11 cellular contexts compared by ENCODE assay signal in genomic region chr5:100517301-100517974, GRCh38. TPM values are rescaled to one million over a fixed set of nuclear protein-coding genes. Genes with fewer than 3 reads are reported as not detected.
A peak's percentile ranks its signal among the peaks of the same experiment; 100 is the strongest.
DNase-seq lines count a peak whose midpoint lies in the region; ATAC-seq and TF ChIP-seq lines count a peak whose summit lies in the region.
"Had no signal": no experiment of that assay in that cellular context is flagged by ENCODE, and none has a peak within 500 bp of the region (broad histone marks: within the 10 kb centered on the region; RNA-seq: fewer than 3 reads in every experiment).

No MANE protein-coding gene starts in this region.

- H3K36me3 Mint-ChIP-seq in activated naive CD4-positive, alpha-beta T cell treated with anti-CD3 and anti-CD28 coated beads, Interleukin-2, amount 50 U/mL, for 72 hours: peaks cover 0 to 24% of the 10 kb centered on the region in 2 donors

- H3K4me2 ChIP-seq in OCI-LY1 (ENCODE audit: low read length) (peak overlapping the region; percentile 12; the same call in 1 of the 2 replicates), mesendoderm (ENCODE audit: low read length) (no peak overlapping the region)
- H3K4me2 ChIP-seq: SK-N-SH had no signal

- no peak overlapping the region for H4K8ac ChIP-seq in mesendoderm (ENCODE audit: low read depth, low read length)

- TF ChIP-seq POLR2A in spleen (IDR thresholded peaks at IDR 0.05): no peak

- no peak overlapping the region for H3K18ac ChIP-seq in mesendoderm (ENCODE audit: low read length)

- H3K79me2 ChIP-seq in OCI-LY1 (ENCODE audit: insufficient read depth, low read length) (no peaks in the 10 kb centered on the region), mesendoderm (ENCODE audit: control insufficient read depth, insufficient read depth, low read length) (no peaks in the 10 kb centered on the region)

- no peak overlapping the region for H3K4me3 ChIP-seq in OCI-LY1 (ENCODE audit: low read depth, low read length, poor library complexity, severe bottlenecking)
- H3K4me3 ChIP-seq in mesendoderm (ENCODE audit: low read length): no peak overlapping the region
- H3K4me3 ChIP-seq in spleen: no peak overlapping the region

- H4K5ac ChIP-seq in mesendoderm (ENCODE audit: low read length): no peak overlapping the region

- no peak overlapping the region for H2BK5ac ChIP-seq in mesendoderm (ENCODE audit: low read length)

- H3K4ac ChIP-seq in mesendoderm (ENCODE audit: low read depth, low read length): no peak overlapping the region

- H2BK120ac ChIP-seq in mesendoderm (ENCODE audit: low read depth, low read length): no peak overlapping the region

- H3K27ac Mint-ChIP-seq in activated naive CD4-positive, alpha-beta T cell treated with anti-CD3 and anti-CD28 coated beads, Interleukin-2, amount 50 U/mL, for 72 hours: no peak overlapping the region

- no peak overlapping the region for H2AK5ac ChIP-seq in mesendoderm (ENCODE audit: low read length)

- H3K27me3 ChIP-seq in OCI-LY1 (ENCODE audit: insufficient read depth, low read length) (no peaks in the 10 kb centered on the region), mesendoderm (ENCODE audit: insufficient read depth, low read length, poor library complexity) (no peaks in the 10 kb centered on the region), spleen (replicated peaks in 1 of 7) (no peaks in the 10 kb centered on the region)

- no peak overlapping the region for H3K23ac ChIP-seq in mesendoderm (ENCODE audit: low read length)

- no peak overlapping the region for H2AFZ ChIP-seq in OCI-LY1 (ENCODE audit: low read length)

- no peaks in the 10 kb centered on the region for H3F3A ChIP-seq in OCI-LY1 (ENCODE audit: insufficient read depth, low read length)

- no peaks in the 10 kb centered on the region for H3K9me2 ChIP-seq in OCI-LY1 (ENCODE audit: low read depth, low read length)
- H3K9me2 ChIP-seq: SK-N-SH had no signal

- H3K36me3 ChIP-seq in OCI-LY1 (ENCODE audit: insufficient read depth, low read length): no peaks in the 10 kb centered on the region
- no peaks in the 10 kb centered on the region for H3K36me3 ChIP-seq in mesendoderm (ENCODE audit: control insufficient read depth, insufficient read depth, low read length)
- no peaks in the 10 kb centered on the region for H3K36me3 ChIP-seq in spleen

- H4K20me1 ChIP-seq in OCI-LY1 (ENCODE audit: insufficient read depth, low read length): no peaks in the 10 kb centered on the region

- no CpG with 5 or more reads among the region's 5 CpGs for WGBS in mesendoderm (ENCODE audit: extremely low coverage, insufficient coverage, low lambda C conversion rate)
- 70 to 87% (median 81%) methylated on average over 3 to 5 of the region's 5 CpGs for WGBS in spleen, 5 donors

- DNase-seq in NCI-H1436 treated with DMSO at 0.1 percent for 48 hours (lab: John Stamatoyannopoulos, UW) (peak; percentile 98), mesendoderm (peak; percentile 15), spleen (no peak)
- DNase-seq in activated naive CD4-positive, alpha-beta T cell treated with anti-CD3 and anti-CD28 coated beads, Interleukin-2, amount 50 U/mL, for 72 hours (ENCODE audit: low spot score in 2 of 2): no peak
- DNase-seq: activated CD4-positive, alpha-beta T cell treated with anti-CD3 and anti-CD28 coated beads, Interleukin-2, amount 50 U/mL, for 4 hours; effector memory CD4-positive, alpha-beta T cell; SK-N-SH had no signal

- intact Hi-C loops in spleen (cut with DNase I; ENCODE audit: low total_unique reads): no loop called here

- H3K4me1 ChIP-seq in OCI-LY1 (ENCODE audit: insufficient read depth, low read length, severe bottlenecking) (peaks cover 20% of the 10 kb centered on the region), mesendoderm (ENCODE audit: control insufficient read depth, low read depth, low read length) (no peaks in the 10 kb centered on the region), spleen (no peaks in the 10 kb centered on the region)

- ATAC-seq in GM19324 (IDR thresholded peaks at IDR 0.05; ENCODE audit: low FRiP score, unreplicated experiment) (peak; percentile 45), GM19035 (IDR thresholded peaks at IDR 0.05; ENCODE audit: unreplicated experiment) (no peak), HG03378 (IDR thresholded peaks at IDR 0.05; ENCODE audit: unreplicated experiment) (no peak)
- ATAC-seq in activated naive CD4-positive, alpha-beta T cell treated with anti-CD3 and anti-CD28 coated beads, Interleukin-2, amount 50 U/mL, for 72 hours: no peak

- H3K56ac ChIP-seq in mesendoderm (ENCODE audit: low read length): no peak overlapping the region

- H3K9me3 ChIP-seq in OCI-LY1 (ENCODE audit: low read length) (peaks cover 3% of the 10 kb centered on the region; the same call in 1 of the 2 replicates), spleen (peaks cover 0 to 51% (median 29%) of the 10 kb centered on the region in 8 donors)

- H2BK15ac ChIP-seq in mesendoderm (replicated peaks; ENCODE audit: low read depth): no peak overlapping the region

- H3K9ac ChIP-seq in OCI-LY1 (ENCODE audit: low read length): no peak overlapping the region
- no peak overlapping the region for H3K9ac ChIP-seq in mesendoderm (ENCODE audit: low read length)
- H3K9ac ChIP-seq: SK-N-SH had no signal

- no peaks in the 10 kb centered on the region for H3K79me1 ChIP-seq in mesendoderm (ENCODE audit: low read length)

- H3K27ac ChIP-seq in OCI-LY1 (ENCODE audit: low read depth, low read length, poor library complexity, severe bottlenecking): peak overlapping the region; percentile 71
- no peak overlapping the region for H3K27ac ChIP-seq in mesendoderm (ENCODE audit: low read depth, low read length)
- no peak overlapping the region for H3K27ac ChIP-seq in spleen

- peaks cover 10 to 17% of the 10 kb centered on the region in 2 donors for H3K9me3 Mint-ChIP-seq in activated naive CD4-positive, alpha-beta T cell treated with anti-CD3 and anti-CD28 coated beads, Interleukin-2, amount 50 U/mL, for 72 hours

- TF ChIP-seq CTCF in OCI-LY1 (IDR thresholded peaks at IDR 0.05; ENCODE audit: low read length): peak; percentile 9; the same call in 1 of the 2 replicates
- TF ChIP-seq CTCF in spleen (IDR thresholded peaks at IDR 0.05 in 8 of 11, conservative IDR thresholded peaks at IDR 0.05 in 3 of 11): no peak

RNA-seq across cellular contexts. Expression of gene FAM174A, which starts 17.7 kb away (rescaled TPM):
- 5.2 TPM for polyA plus RNA-seq in mesendoderm (2013, experiment 1 of 2)
- 4.8 TPM for polyA plus RNA-seq in mesendoderm (2013, experiment 2 of 2)
- 10 to 100 TPM in 6 of 7 donors, 1 to 10 TPM in 1; 9.5 to 26.7 (median 13.6) TPM for total RNA-seq in spleen
- 1 to 10 TPM; 5.4 to 9.5 (median 6.9) TPM for polyA plus RNA-seq in spleen
- 1 to 10 TPM; 3.9 to 6.1 TPM for total RNA-seq in activated naive CD4-positive, alpha-beta T cell treated with anti-CD3 and anti-CD28 coated beads, Interleukin-2, amount 50 U/mL, for 72 hours

Comparison
In these comparisons a context has a peak if more than half of its experiments do, and no peak if none do; other contexts are left out.
1. DNase-seq: peak in NCI-H1436 treated with DMSO at 0.1 percent for 48 hours (single experiment) and mesendoderm (single experiment); none in spleen (single experiment) and activated naive CD4-positive, alpha-beta T cell treated with anti-CD3 and anti-CD28 coated beads, Interleukin-2, amount 50 U/mL, for 72 hours (0 of 2).